ENCODE assay signal across 19 cellular contexts in genomic region chr18:8839285-8839684, GRCh38.
DNase-seq lines count a peak whose midpoint lies in the region; ATAC-seq, FAIRE-seq and TF ChIP-seq lines count a peak whose summit lies in the region.
"Had no signal": no experiment of that assay in that cellular context is flagged by ENCODE, and none has a peak within 500 bp of the region (broad histone marks: within the 10 kb centered on the region; RNA-seq: fewer than 3 reads in every experiment).

No MANE protein-coding gene starts in this region.

- H3K27me3 ChIP-seq in BE2C = no peaks in the 10 kb centered on the region
- H3K27me3 ChIP-seq in muscle layer of colon (ENCODE audit: control insufficient read depth in 1 of 2, insufficient read depth in 2 of 2, low read length in 2 of 2) = no peaks in the 10 kb centered on the region
- no peaks in the 10 kb centered on the region for H3K27me3 ChIP-seq in osteoblast (ENCODE audit: insufficient read depth, low read length)
- H3K27me3 ChIP-seq: esophagus squamous epithelium, neutrophil, right lobe of liver had no signal

- H3K4me2 ChIP-seq in osteoblast (ENCODE audit: insufficient read depth, low read length) = no peak overlapping the region

- no peak overlapping the region for H3K4me3 ChIP-seq in BE2C (ENCODE audit: low read depth, low read length)
- H3K4me3 ChIP-seq in choroid plexus epithelial cell (ENCODE audit: low read depth, low read length) = no peak overlapping the region
- no peak overlapping the region for H3K4me3 ChIP-seq in muscle layer of colon (ENCODE audit: low read depth in 1 of 2, low read length in 2 of 2)
- H3K4me3 ChIP-seq in osteoblast (ENCODE audit: insufficient read depth, low read length) = no peak overlapping the region
- H3K4me3 ChIP-seq: esophagus squamous epithelium, right lobe of liver had no signal

- no peaks in the 10 kb centered on the region for H3K4me1 ChIP-seq in BE2C
- H3K4me1 ChIP-seq in muscle layer of colon (ENCODE audit: insufficient read depth, low read length) = peaks cover 27% of the 10 kb centered on the region
- peaks cover 18% of the 10 kb centered on the region for H3K4me1 ChIP-seq in osteoblast (ENCODE audit: insufficient read depth, low read length)

- no peak for TF ChIP-seq POLR2A in GM12892 (IDR thresholded peaks at IDR 0.05; ENCODE audit: low read depth, low read length)

- peak; percentile 34 for DNase-seq in BE2C
- peak; percentile 33 for DNase-seq in NCI-H226
- DNase-seq in choroid plexus epithelial cell (ENCODE audit: low read depth) = peak; percentile 27
- no peak for DNase-seq in NCI-H2029 treated with DMSO at 0.1 percent for 48 hours (lab: John Stamatoyannopoulos, UW)
- no peak for DNase-seq in GM12892 (ENCODE audit: insufficient read length)
- no peak for DNase-seq in osteoblast (ENCODE audit: insufficient read length, low spot score, missing footprints)
- DNase-seq: activated CD4-positive, alpha-beta T cell treated with anti-CD3 and anti-CD28 coated beads, Interleukin-2, amount 10 ng/mL, durations not matched to agents 7 days and 5 days; esophagus squamous epithelium; MM.1S; NCI-H2081 treated with DMSO at 0.1 percent for 48 hours; NCI-H774; right lobe of liver had no signal

- no peak overlapping the region for H2AFZ ChIP-seq in osteoblast (ENCODE audit: low read length)

- H3K79me2 ChIP-seq in osteoblast (ENCODE audit: insufficient read depth, low read length) = no peaks in the 10 kb centered on the region

- no peaks in the 10 kb centered on the region for H4K20me1 ChIP-seq in osteoblast (ENCODE audit: insufficient read depth, low read length)

- peak overlapping the region; percentile 42 for H3K27ac ChIP-seq in muscle layer of colon (ENCODE audit: low read depth, low read length)
- no peak overlapping the region for H3K27ac ChIP-seq in osteoblast (ENCODE audit: low read depth, low read length)
- H3K27ac ChIP-seq: esophagus squamous epithelium, neutrophil, right lobe of liver had no signal

- H3K36me3 ChIP-seq in BE2C = no peaks in the 10 kb centered on the region
- no peaks in the 10 kb centered on the region for H3K36me3 ChIP-seq in muscle layer of colon (ENCODE audit: insufficient read depth, low read length)
- no peaks in the 10 kb centered on the region for H3K36me3 ChIP-seq in osteoblast (ENCODE audit: insufficient read depth, low read length)
- H3K36me3 ChIP-seq: esophagus squamous epithelium, neutrophil, right lobe of liver had no signal

- FAIRE-seq in GM12892 (lab: Jason Lieb, UNC) = no peak
- FAIRE-seq: HTR-8/SVneo, TTC549 had no signal

- TF ChIP-seq CTCF in BE2C (IDR thresholded peaks at IDR 0.05; ENCODE audit: low read depth, low read length) = no peak
- no peak for TF ChIP-seq CTCF in choroid plexus epithelial cell (conservative IDR thresholded peaks at IDR 0.05; ENCODE audit: low read depth, low read length)
- no peak for TF ChIP-seq CTCF in osteoblast (IDR thresholded peaks at IDR 0.05; ENCODE audit: extremely low read depth, low read depth, low read length)

- H3K9ac ChIP-seq in muscle layer of colon (ENCODE audit: low read length) = no peak overlapping the region

- no peaks in the 10 kb centered on the region for H3K9me3 ChIP-seq in BE2C
- no peaks in the 10 kb centered on the region for H3K9me3 ChIP-seq in muscle layer of colon (ENCODE audit: low read length)
- H3K9me3 ChIP-seq in osteoblast (ENCODE audit: low read depth, low read length) = no peaks in the 10 kb centered on the region
- H3K9me3 ChIP-seq: neutrophil, right lobe of liver had no signal

- no peak for ATAC-seq in GM21619 (IDR thresholded peaks at IDR 0.05; ENCODE audit: unreplicated experiment)
- ATAC-seq: Panc1, right lobe of liver, SK-N-SH treated with all-trans-retinoic acid at 6 μM for 48 hours had no signal

Comparison
In these comparisons a context has a peak if more than half of its experiments do, and no peak if none do; other contexts are left out.
1. DNase-seq: peak in BE2C (single experiment), NCI-H226 (single experiment) and choroid plexus epithelial cell (single experiment); none in NCI-H2029 treated with DMSO at 0.1 percent for 48 hours (single experiment), GM12892 (single experiment) and osteoblast (single experiment).